In the genomic region with DNA sequence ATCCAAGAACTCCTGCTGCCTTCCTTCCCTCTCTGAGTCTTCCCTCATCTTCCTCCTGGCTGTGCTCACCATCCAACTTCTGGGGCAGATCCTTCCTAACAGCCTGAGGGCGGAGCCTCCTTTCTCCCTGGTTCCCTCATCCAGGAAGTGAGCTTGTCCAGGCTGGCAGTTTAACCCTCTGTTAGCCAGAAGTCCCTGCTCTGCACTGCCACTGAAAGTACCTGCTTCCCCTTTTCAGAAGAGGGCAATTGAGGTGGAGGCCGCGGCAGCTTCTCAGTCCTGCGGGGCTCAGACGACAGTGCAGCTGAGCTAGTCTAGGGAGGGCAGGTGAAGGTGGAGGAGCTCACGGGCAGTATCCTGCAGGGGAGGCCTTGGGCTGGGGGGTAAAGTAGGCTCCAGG, we compare ENCODE assay signal across 8 cellular contexts.
DNase-seq lines count a peak whose midpoint lies in the region; ATAC-seq and TF ChIP-seq lines count a peak whose summit lies in the region.

No MANE protein-coding gene starts in this region.

- peaks cover 9% of the 10 kb centered on the region for H3K4me1 Mint-ChIP-seq in stimulated activated naive CD8-positive, alpha-beta T cell treated with anti-CD3 and anti-CD28 coated beads, Interleukin-15, amount 100 ng/mL, for 72 hours
- peaks cover 56 to 62% of the 10 kb centered on the region in 2 donors for H3K4me1 Mint-ChIP-seq in natural killer cell treated with Interleukin-12 subunit alpha and Interleukin-12 subunit beta and Interleukin-15 and Interleukin-18, amount 100 ng/mL, for 72 hours (ENCODE audit: low read depth in 2 of 2)
- no peaks in the 10 kb centered on the region for H3K4me1 Mint-ChIP-seq in glutamatergic neuron (ENCODE audit: low read depth, unreplicated experiment)
- no peaks in the 10 kb centered on the region for H3K4me1 Mint-ChIP-seq in activated CD4-positive, alpha-beta T cell treated with anti-CD3 and anti-CD28 coated beads for 36 hours

- CTCF ChIA-PET in activated CD4-positive, alpha-beta T cell treated with anti-CD3 and anti-CD28 coated beads for 36 hours (lab: Charles Lee), result no interaction called here

- TF ChIP-seq CTCF in glutamatergic neuron (IDR thresholded peaks at IDR 0.05; ENCODE audit: partially characterized antibody, unreplicated experiment), result no peak

- peaks cover 52% of the 10 kb centered on the region for H3K27me3 Mint-ChIP-seq in stimulated activated naive CD8-positive, alpha-beta T cell treated with anti-CD3 and anti-CD28 coated beads, Interleukin-15, amount 100 ng/mL, for 72 hours
- peaks cover 4 to 8% of the 10 kb centered on the region in 2 donors for H3K27me3 Mint-ChIP-seq in natural killer cell treated with Interleukin-12 subunit alpha and Interleukin-12 subunit beta and Interleukin-15 and Interleukin-18, amount 100 ng/mL, for 72 hours
- no peaks in the 10 kb centered on the region for H3K27me3 Mint-ChIP-seq in glutamatergic neuron (ENCODE audit: unreplicated experiment)
- peaks cover 20% of the 10 kb centered on the region for H3K27me3 Mint-ChIP-seq in activated CD4-positive, alpha-beta T cell treated with anti-CD3 and anti-CD28 coated beads for 36 hours

- H3K9me3 Mint-ChIP-seq in stimulated activated naive CD8-positive, alpha-beta T cell treated with anti-CD3 and anti-CD28 coated beads, Interleukin-15, amount 100 ng/mL, for 72 hours, result no peaks in the 10 kb centered on the region
- no peaks in the 10 kb centered on the region for H3K9me3 Mint-ChIP-seq in natural killer cell treated with Interleukin-12 subunit alpha and Interleukin-12 subunit beta and Interleukin-15 and Interleukin-18, amount 100 ng/mL, for 72 hours
- H3K9me3 Mint-ChIP-seq in glutamatergic neuron (ENCODE audit: unreplicated experiment), result no peaks in the 10 kb centered on the region
- no peaks in the 10 kb centered on the region for H3K9me3 Mint-ChIP-seq in activated CD4-positive, alpha-beta T cell treated with anti-CD3 and anti-CD28 coated beads for 36 hours (ENCODE audit: low read depth)

- ATAC-seq in stimulated activated naive CD8-positive, alpha-beta T cell treated with anti-CD3 and anti-CD28 coated beads, Interleukin-15, amount 100 ng/mL, for 72 hours, result peak; percentile 28
- ATAC-seq in stimulated activated naive CD8-positive, alpha-beta T cell treated with anti-CD3 and anti-CD28 coated beads, Interleukin-15, Interleukin-2, amounts not matched to agents 100 U/mL and 50 U/mL, for 24 hours, result no peak
- peak; percentile 78 for ATAC-seq in HG03108 (IDR thresholded peaks at IDR 0.05; ENCODE audit: unreplicated experiment)
- ATAC-seq in natural killer cell treated with Interleukin-12 subunit alpha and Interleukin-12 subunit beta and Interleukin-15 and Interleukin-18, amount 100 ng/mL, for 72 hours, result no peak
- ATAC-seq in activated CD4-positive, alpha-beta T cell treated with anti-CD3 and anti-CD28 coated beads for 36 hours, result no peak

- no peak overlapping the region for H3K4me3 Mint-ChIP-seq in stimulated activated naive CD8-positive, alpha-beta T cell treated with anti-CD3 and anti-CD28 coated beads, Interleukin-15, amount 100 ng/mL, for 72 hours
- no peak overlapping the region for H3K4me3 Mint-ChIP-seq in natural killer cell treated with Interleukin-12 subunit alpha and Interleukin-12 subunit beta and Interleukin-15 and Interleukin-18, amount 100 ng/mL, for 72 hours
- no peak overlapping the region for H3K4me3 Mint-ChIP-seq in glutamatergic neuron (ENCODE audit: unreplicated experiment)
- H3K4me3 Mint-ChIP-seq in activated CD4-positive, alpha-beta T cell treated with anti-CD3 and anti-CD28 coated beads for 36 hours, result no peak overlapping the region

- intact Hi-C loops in activated CD4-positive, alpha-beta T cell treated with anti-CD3 and anti-CD28 coated beads for 36 hours (cut with DNase I, micrococcal nuclease), result no loop called here

- no peaks in the 10 kb centered on the region for H3K36me3 Mint-ChIP-seq in natural killer cell treated with Interleukin-12 subunit alpha and Interleukin-12 subunit beta and Interleukin-15 and Interleukin-18, amount 100 ng/mL, for 72 hours
- H3K36me3 Mint-ChIP-seq in glutamatergic neuron (ENCODE audit: unreplicated experiment), result no peaks in the 10 kb centered on the region
- no peaks in the 10 kb centered on the region for H3K36me3 Mint-ChIP-seq in activated CD4-positive, alpha-beta T cell treated with anti-CD3 and anti-CD28 coated beads for 36 hours (ENCODE audit: low read depth)

- H3K27ac Mint-ChIP-seq in stimulated activated naive CD8-positive, alpha-beta T cell treated with anti-CD3 and anti-CD28 coated beads, Interleukin-15, amount 100 ng/mL, for 72 hours, result peak overlapping the region in 1 of 2 donors; percentile 69
- peak overlapping the region; percentile 63 to 65 for H3K27ac Mint-ChIP-seq in natural killer cell treated with Interleukin-12 subunit alpha and Interleukin-12 subunit beta and Interleukin-15 and Interleukin-18, amount 100 ng/mL, for 72 hours
- no peak overlapping the region for H3K27ac Mint-ChIP-seq in glutamatergic neuron (ENCODE audit: unreplicated experiment)
- no peak overlapping the region for H3K27ac Mint-ChIP-seq in activated CD4-positive, alpha-beta T cell treated with anti-CD3 and anti-CD28 coated beads for 36 hours

- DNase-seq in stimulated activated naive CD8-positive, alpha-beta T cell treated with anti-CD3 and anti-CD28 coated beads, Interleukin-15, amount 100 ng/mL, for 72 hours, result no peak
- no peak for DNase-seq in stimulated activated naive CD8-positive, alpha-beta T cell treated with anti-CD3 and anti-CD28 coated beads, Interleukin-15, Interleukin-2, amounts not matched to agents 100 U/mL and 50 U/mL, for 24 hours
- DNase-seq in SIG-M5 treated with dmso at 0.1 percent for 504 hours (lab: John Stamatoyannopoulos, UW; ENCODE audit: unreplicated experiment) (peak; percentile 96), glutamatergic neuron (no peak), NCI-H1105 (lab: John Stamatoyannopoulos, UW) (no peak)
- no peak for DNase-seq in natural killer cell treated with Interleukin-12 subunit alpha and Interleukin-12 subunit beta and Interleukin-15 and Interleukin-18, amount 100 ng/mL, for 72 hours (ENCODE audit: low spot score)
- no peak for DNase-seq in activated CD4-positive, alpha-beta T cell treated with anti-CD3 and anti-CD28 coated beads for 36 hours

- POLR2A ChIA-PET in activated CD4-positive, alpha-beta T cell treated with anti-CD3 and anti-CD28 coated beads for 36 hours (lab: Charles Lee), result no interaction called here

Comparison
In these comparisons a context has a peak if more than half of its experiments do, and no peak if none do; other contexts are left out.
1. ATAC-seq: peak in stimulated activated naive CD8-positive, alpha-beta T cell treated with anti-CD3 and anti-CD28 coated beads, Interleukin-15, amount 100 ng/mL, for 72 hours (single experiment) and HG03108 (single experiment); none in stimulated activated naive CD8-positive, alpha-beta T cell treated with anti-CD3 and anti-CD28 coated beads, Interleukin-15, Interleukin-2, amounts not matched to agents 100 U/mL and 50 U/mL, for 24 hours (single experiment), natural killer cell treated with Interleukin-12 subunit alpha and Interleukin-12 subunit beta and Interleukin-15 and Interleukin-18, amount 100 ng/mL, for 72 hours (0 of 2) and activated CD4-positive, alpha-beta T cell treated with anti-CD3 and anti-CD28 coated beads for 36 hours (single experiment).
2. H3K27ac Mint-ChIP-seq: peak in natural killer cell treated with Interleukin-12 subunit alpha and Interleukin-12 subunit beta and Interleukin-15 and Interleukin-18, amount 100 ng/mL, for 72 hours (2 of 2); none in glutamatergic neuron (single experiment) and activated CD4-positive, alpha-beta T cell treated with anti-CD3 and anti-CD28 coated beads for 36 hours (single experiment).